Comparison of ENCODE assay signal across 15 cellular contexts in genomic region chr3:133248389-133248788, GRCh38.
DNase-seq lines count a peak whose midpoint lies in the region; ATAC-seq and TF ChIP-seq lines count a peak whose summit lies in the region.
"Had no signal": no experiment of that assay in that cellular context is flagged by ENCODE, and none has a peak within 500 bp of the region (broad histone marks: within the 10 kb centered on the region; RNA-seq: fewer than 3 reads in every experiment).

No MANE protein-coding gene starts in this region.

- no peak overlapping the region for H3K4me3 ChIP-seq in heart left ventricle
- H3K4me3 ChIP-seq in right atrium auricular region: no peak overlapping the region
- no peak overlapping the region for H3K4me3 ChIP-seq in PC-9
- H3K4me3 ChIP-seq: BLaER1 treated with 17β-estradiol and CSF1 and Interleukin-3, amounts not matched to agents 10 nM and 100 nM had no signal

- H3K4me1 Mint-ChIP-seq in WTC11: no peaks in the 10 kb centered on the region; the same call in 1 of the 2 replicates
- H3K4me1 Mint-ChIP-seq in activated naive CD4-positive, alpha-beta T cell treated with anti-CD3 and anti-CD28 coated beads, Interleukin-2, amount 10 ng/mL, durations not matched to agents 7 days and 5 days: no peaks in the 10 kb centered on the region
- H3K4me1 Mint-ChIP-seq: CD4-positive, CD25-positive, alpha-beta regulatory T cell had no signal

- H3K36me3 Mint-ChIP-seq in WTC11: no peaks in the 10 kb centered on the region
- no peaks in the 10 kb centered on the region for H3K36me3 Mint-ChIP-seq in activated naive CD4-positive, alpha-beta T cell treated with anti-CD3 and anti-CD28 coated beads, Interleukin-2, amount 10 ng/mL, durations not matched to agents 7 days and 5 days
- H3K36me3 Mint-ChIP-seq: CD4-positive, CD25-positive, alpha-beta regulatory T cell had no signal

- no peak overlapping the region for H3K4me2 ChIP-seq in PC-9

- TF ChIP-seq CTCF in heart left ventricle (IDR thresholded peaks at IDR 0.05) (no peak), right atrium auricular region (IDR thresholded peaks at IDR 0.05) (no peak), WTC11 (IDR thresholded peaks at IDR 0.05) (no peak), PC-9 (conservative IDR thresholded peaks at IDR 0.05) (no peak)

- WGBS in heart left ventricle, 4 donors: 49 to 74% (median 61%) methylated on average over 2 of the region's 2 CpGs

- no peak overlapping the region for H3K27ac Mint-ChIP-seq in WTC11
- H3K27ac Mint-ChIP-seq in activated naive CD4-positive, alpha-beta T cell treated with anti-CD3 and anti-CD28 coated beads, Interleukin-2, amount 10 ng/mL, durations not matched to agents 7 days and 5 days: no peak overlapping the region
- H3K27ac Mint-ChIP-seq: CD4-positive, CD25-positive, alpha-beta regulatory T cell; H9 had no signal

- H3K4me1 ChIP-seq in heart left ventricle (peaks cover 0 to 20% (median 6%) of the 10 kb centered on the region in 12 donors), right atrium auricular region (peaks cover 0 to 38% of the 10 kb centered on the region in 2 donors), PC-9 (replicated peaks; ENCODE audit: insufficient read depth) (no peaks in the 10 kb centered on the region)

- no peaks in the 10 kb centered on the region; the same call in 1 of the 2 replicates for H3K9me2 ChIP-seq in PC-9 (ENCODE audit: insufficient read depth)

- no peaks in the 10 kb centered on the region for H3F3A ChIP-seq in PC-9 (ENCODE audit: insufficient read depth, low read depth)

- ATAC-seq in heart left ventricle (peak in 3 of 4 donors; percentile 54 to 62 (median 56)), WTC11 (no peak), left cardiac atrium (peak; percentile 32 to 66), GM21360 (IDR thresholded peaks at IDR 0.05; ENCODE audit: unreplicated experiment) (no peak)
- ATAC-seq: HepG2 had no signal

- H3K36me3 ChIP-seq in heart left ventricle: no peaks in the 10 kb centered on the region
- no peaks in the 10 kb centered on the region for H3K36me3 ChIP-seq in right atrium auricular region
- no peaks in the 10 kb centered on the region for H3K36me3 ChIP-seq in PC-9 (ENCODE audit: low read depth)
- H3K36me3 ChIP-seq: BLaER1 treated with 17β-estradiol and CSF1 and Interleukin-3, amounts not matched to agents 10 nM and 100 nM had no signal

- CTCF ChIA-PET in WTC11 (lab: Charles Lee) (no interaction called here), PC-9 (lab: Charles Lee) (interaction anchor here (0.6 kb wide), 1 partner anchor 440 kb away, joined by 11 read pairs; no protein-coding TSS in a partner anchor)
- CTCF ChIA-PET in activated naive CD4-positive, alpha-beta T cell treated with anti-CD3 and anti-CD28 coated beads, Interleukin-2, amount 10 ng/mL, durations not matched to agents 7 days and 5 days (lab: Charles Lee): interaction anchor here (1.4 kb wide), 1 partner anchor 11 kb away, joined by 3 read pairs; no protein-coding TSS in a partner anchor

- DNase-seq in heart left ventricle: no peak
- no peak for DNase-seq in right atrium auricular region (ENCODE audit: low spot score)
- DNase-seq in WTC11 (ENCODE audit: low spot score): no peak
- no peak for DNase-seq in left cardiac atrium
- DNase-seq in PC-9: no peak
- DNase-seq in activated naive CD4-positive, alpha-beta T cell treated with anti-CD3 and anti-CD28 coated beads, Interleukin-2, amount 10 ng/mL, durations not matched to agents 7 days and 5 days: no peak
- DNase-seq in NK-92 (lab: John Stamatoyannopoulos, UW; ENCODE audit: unreplicated experiment): no peak
- DNase-seq: ACHN; CD4-positive, CD25-positive, alpha-beta regulatory T cell; DMS53; GOT3; H9 had no signal

- H4K20me1 ChIP-seq in PC-9 (ENCODE audit: insufficient read depth): no peaks in the 10 kb centered on the region
- H4K20me1 ChIP-seq: BLaER1 treated with 17β-estradiol and CSF1 and Interleukin-3, amounts not matched to agents 10 nM and 100 nM had no signal

- no peak for TF ChIP-seq POLR2A in heart left ventricle (IDR thresholded peaks at IDR 0.05)

- no TSS peak for BruUV-seq in PC-9 (replicated peaks; lab: Mats Ljungman, UMichigan)

- H3K27me3 ChIP-seq in heart left ventricle (no peaks in the 10 kb centered on the region), right atrium auricular region (no peaks in the 10 kb centered on the region), PC-9 (ENCODE audit: insufficient read depth, low read depth) (peaks cover 11% of the 10 kb centered on the region; the same call in 1 of the 2 replicates)
- H3K27me3 ChIP-seq: BLaER1 treated with 17β-estradiol and CSF1 and Interleukin-3, amounts not matched to agents 10 nM and 100 nM had no signal

- POLR2A ChIA-PET in WTC11 (lab: Charles Lee) (no interaction called here), PC-9 (lab: Charles Lee; ENCODE audit: unreplicated experiment) (no interaction called here)

- peaks cover 11% of the 10 kb centered on the region; the same call in 1 of the 2 replicates for H3K9me3 Mint-ChIP-seq in WTC11
- H3K9me3 Mint-ChIP-seq in activated naive CD4-positive, alpha-beta T cell treated with anti-CD3 and anti-CD28 coated beads, Interleukin-2, amount 10 ng/mL, durations not matched to agents 7 days and 5 days: no peaks in the 10 kb centered on the region
- H3K9me3 Mint-ChIP-seq: CD4-positive, CD25-positive, alpha-beta regulatory T cell; H9 had no signal

- no peak overlapping the region for H2AFZ ChIP-seq in PC-9

- H3K4me3 Mint-ChIP-seq in WTC11: no peak overlapping the region
- no peak overlapping the region for H3K4me3 Mint-ChIP-seq in activated naive CD4-positive, alpha-beta T cell treated with anti-CD3 and anti-CD28 coated beads, Interleukin-2, amount 10 ng/mL, durations not matched to agents 7 days and 5 days
- H3K4me3 Mint-ChIP-seq: CD4-positive, CD25-positive, alpha-beta regulatory T cell; H9 had no signal

- no peaks in the 10 kb centered on the region for H3K9me3 ChIP-seq in heart left ventricle
- H3K9me3 ChIP-seq in right atrium auricular region: no peaks in the 10 kb centered on the region
- H3K9me3 ChIP-seq in PC-9 (ENCODE audit: insufficient read depth, low read depth): no peaks in the 10 kb centered on the region
- H3K9me3 ChIP-seq: BLaER1 treated with 17β-estradiol and CSF1 and Interleukin-3, amounts not matched to agents 10 nM and 100 nM had no signal

- no peaks in the 10 kb centered on the region for H3K79me2 ChIP-seq in PC-9 (ENCODE audit: low read depth)

- no peaks in the 10 kb centered on the region for H3K27me3 Mint-ChIP-seq in WTC11 (ENCODE audit: low read depth)
- H3K27me3 Mint-ChIP-seq in activated naive CD4-positive, alpha-beta T cell treated with anti-CD3 and anti-CD28 coated beads, Interleukin-2, amount 10 ng/mL, durations not matched to agents 7 days and 5 days: no peaks in the 10 kb centered on the region

- H3K27ac ChIP-seq in heart left ventricle (no peak overlapping the region), right atrium auricular region (peak overlapping the region in 1 of 2 donors; percentile 61), PC-9 (no peak overlapping the region)
- H3K27ac ChIP-seq: BLaER1 treated with 17β-estradiol and CSF1 and Interleukin-3, amounts not matched to agents 10 nM and 100 nM had no signal

- intact Hi-C loops in heart left ventricle (cut with DNase I): no loop called here
- intact Hi-C loops in left cardiac atrium (cut with DNase I): no loop called here
- intact Hi-C loops in PC-9 (cut with micrococcal nuclease; ENCODE audit: unreplicated experiment): no loop called here

TF ChIP-seq in WTC11, 78 proteins besides CTCF, POLR2A, EP300 and RAD21:
- no peak for TF ChIP-seq CREB1 (CRISPR knock-in tag; IDR thresholded peaks at IDR 0.05)
- TF ChIP-seq, protein P1, sequence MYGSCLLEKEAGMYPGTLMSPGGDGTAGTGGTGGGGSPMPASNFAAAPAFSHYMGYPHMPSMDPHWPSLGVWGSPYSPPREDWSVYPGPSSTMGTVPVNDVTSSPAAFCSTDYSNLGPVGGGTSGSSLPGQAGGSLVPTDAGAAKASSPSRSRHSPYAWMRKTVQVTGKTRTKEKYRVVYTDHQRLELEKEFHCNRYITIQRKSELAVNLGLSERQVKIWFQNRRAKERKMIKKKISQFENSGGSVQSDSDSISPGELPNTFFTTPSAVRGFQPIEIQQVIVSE (CRISPR knock-in tag; IDR thresholded peaks at IDR 0.05; ENCODE audit: borderline replicate concordance): peak; percentile 35; the same call in 1 of the 2 replicates

Comparison
In these comparisons a context has a peak if more than half of its experiments do, and no peak if none do; other contexts are left out.
1. ATAC-seq: peak in heart left ventricle (3 of 4) and left cardiac atrium (2 of 2); none in WTC11 (single experiment) and GM21360 (single experiment).